ENCODE assay signal across 1 cellular context in genomic region chr17:40086150-40087044, GRCh38.
A peak's percentile ranks its signal among the peaks of the same experiment; 100 is the strongest.
TF ChIP-seq lines count a peak whose summit lies in the region.

No MANE protein-coding gene starts in this region.

TF ChIP-seq in GM12878, 131 proteins besides CTCF, POLR2A, EP300 and RAD21:
- TF ChIP-seq NR2F1 (conservative IDR thresholded peaks at IDR 0.05) (0 out of 2 replicates have a peak, but pooled peaks have one; percentile 18), BHLHE40 (IDR thresholded peaks at IDR 0.05; ENCODE audit: borderline replicate concordance in 1 of 2, low read depth in 2 of 2, low read length in 1 of 2) (peak; percentile 31 to 58; a peak in 1 of 4 replicates), MEF2B (IDR thresholded peaks at IDR 0.05; ENCODE audit: partially characterized antibody, poor library complexity, severe bottlenecking) (peak; percentile 14), MTA3 (IDR thresholded peaks at IDR 0.05; ENCODE audit: borderline replicate concordance, low read length) (no peak), JUND (IDR thresholded peaks at IDR 0.05; ENCODE audit: low read depth, low read length) (no peak), JUNB (IDR thresholded peaks at IDR 0.05) (no peak), YY1 (IDR thresholded peaks at IDR 0.05; ENCODE audit: low read depth, low read length) (0 out of 2 replicates have a peak, but pooled peaks have one; percentile 25), SMC3 (IDR thresholded peaks at IDR 0.05; ENCODE audit: borderline replicate concordance, low read length) (peak; percentile 67; the same call in 1 of the 2 replicates)
- TF ChIP-seq, protein P1, sequence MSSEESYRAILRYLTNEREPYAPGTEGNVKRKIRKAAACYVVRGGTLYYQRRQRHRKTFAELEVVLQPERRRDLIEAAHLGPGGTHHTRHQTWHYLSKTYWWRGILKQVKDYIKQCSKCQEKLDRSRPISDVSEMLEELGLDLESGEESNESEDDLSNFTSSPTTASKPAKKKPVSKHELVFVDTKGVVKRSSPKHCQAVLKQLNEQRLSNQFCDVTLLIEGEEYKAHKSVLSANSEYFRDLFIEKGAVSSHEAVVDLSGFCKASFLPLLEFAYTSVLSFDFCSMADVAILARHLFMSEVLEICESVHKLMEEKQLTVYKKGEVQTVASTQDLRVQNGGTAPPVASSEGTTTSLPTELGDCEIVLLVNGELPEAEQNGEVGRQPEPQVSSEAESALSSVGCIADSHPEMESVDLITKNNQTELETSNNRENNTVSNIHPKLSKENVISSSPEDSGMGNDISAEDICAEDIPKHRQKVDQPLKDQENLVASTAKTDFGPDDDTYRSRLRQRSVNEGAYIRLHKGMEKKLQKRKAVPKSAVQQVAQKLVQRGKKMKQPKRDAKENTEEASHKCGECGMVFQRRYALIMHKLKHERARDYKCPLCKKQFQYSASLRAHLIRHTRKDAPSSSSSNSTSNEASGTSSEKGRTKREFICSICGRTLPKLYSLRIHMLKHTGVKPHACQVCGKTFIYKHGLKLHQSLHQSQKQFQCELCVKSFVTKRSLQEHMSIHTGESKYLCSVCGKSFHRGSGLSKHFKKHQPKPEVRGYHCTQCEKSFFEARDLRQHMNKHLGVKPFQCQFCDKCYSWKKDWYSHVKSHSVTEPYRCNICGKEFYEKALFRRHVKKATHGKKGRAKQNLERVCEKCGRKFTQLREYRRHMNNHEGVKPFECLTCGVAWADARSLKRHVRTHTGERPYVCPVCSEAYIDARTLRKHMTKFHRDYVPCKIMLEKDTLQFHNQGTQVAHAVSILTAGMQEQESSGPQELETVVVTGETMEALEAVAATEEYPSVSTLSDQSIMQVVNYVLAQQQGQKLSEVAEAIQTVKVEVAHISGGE (CRISPR knock-in tag; IDR thresholded peaks at IDR 0.05), result no peak
TF ChIP-seq in GM12878: peak in this region for 5.
